Comparison of ENCODE assay signal across 18 cellular contexts in genomic region chr22:45769569-45770210, GRCh38.
DNase-seq lines count a peak whose midpoint lies in the region; ATAC-seq and TF ChIP-seq lines count a peak whose summit lies in the region.
"Had no signal": no experiment of that assay in that cellular context is flagged by ENCODE, and none has a peak within 500 bp of the region (broad histone marks: within the 10 kb centered on the region; RNA-seq: fewer than 3 reads in every experiment).

No MANE protein-coding gene starts in this region.

- DNase-seq in DMS79 treated with DMSO at 0.1 percent for 48 hours (lab: John Stamatoyannopoulos, UW) (peak; percentile 0), DMS79 (lab: John Stamatoyannopoulos, UW) (no peak), M059J (ENCODE audit: low read depth) (peak; percentile 25), GM20000 (ENCODE audit: low spot score) (no peak)
- no peak for DNase-seq in central memory CD8-positive, alpha-beta T cell (ENCODE audit: low spot score in 2 of 2)
- DNase-seq in activated naive CD4-positive, alpha-beta T cell (lab: John Stamatoyannopoulos, UW), result no peak
- DNase-seq: 8988T; activated gamma-delta T cell treated with Interleukin-2 at 50 U/mL for 16 hours; amniotic stem cell; C1 segment of cervical spinal cord; caudate nucleus; left colon; midbrain; NCI-H1436 treated with DMSO at 0.1 percent for 48 hours; stimulated activated CD4-positive, alpha-beta T cell treated with anti-CD3 and anti-CD28 coated beads, Interleukin-4, amount 100 ng/mL, for 24 hours had no signal

- H3K36me3 Mint-ChIP-seq in central memory CD8-positive, alpha-beta T cell (ENCODE audit: insufficient read depth), result peaks cover 6% of the 10 kb centered on the region
- H3K36me3 Mint-ChIP-seq in stimulated activated memory B cell treated with anti-CD40 and anti-IgM and Interleukin-4, amounts not matched to agents 10 μg/mL and 1 μg/mL and 100 μg/mL, for 72 hours, result peaks cover 48% of the 10 kb centered on the region

- no peak for TF ChIP-seq CTCF in GM20000 (IDR thresholded peaks at IDR 0.05; ENCODE audit: extremely low read depth, missing control alignments)

- H3K27me3 Mint-ChIP-seq in central memory CD8-positive, alpha-beta T cell, result no peaks in the 10 kb centered on the region
- no peaks in the 10 kb centered on the region for H3K27me3 Mint-ChIP-seq in stimulated activated memory B cell treated with anti-CD40 and anti-IgM and Interleukin-4, amounts not matched to agents 10 μg/mL and 1 μg/mL and 100 μg/mL, for 72 hours
- H3K27me3 Mint-ChIP-seq: activated CD4-positive, alpha-beta T cell treated with anti-CD3 and anti-CD28 coated beads, Interleukin-2, amount 10 ng/mL, durations not matched to agents 24 days and 14 days had no signal

- no peaks in the 10 kb centered on the region for H3K9me3 Mint-ChIP-seq in central memory CD8-positive, alpha-beta T cell
- H3K9me3 Mint-ChIP-seq in stimulated activated memory B cell treated with anti-CD40 and anti-IgM and Interleukin-4, amounts not matched to agents 10 μg/mL and 1 μg/mL and 100 μg/mL, for 72 hours, result peaks cover 4% of the 10 kb centered on the region
- H3K9me3 Mint-ChIP-seq: activated CD4-positive, alpha-beta T cell treated with anti-CD3 and anti-CD28 coated beads, Interleukin-2, amount 10 ng/mL, durations not matched to agents 24 days and 14 days had no signal

- H3K4me1 Mint-ChIP-seq in central memory CD8-positive, alpha-beta T cell, result peaks cover 28% of the 10 kb centered on the region
- peaks cover 41% of the 10 kb centered on the region for H3K4me1 Mint-ChIP-seq in stimulated activated memory B cell treated with anti-CD40 and anti-IgM and Interleukin-4, amounts not matched to agents 10 μg/mL and 1 μg/mL and 100 μg/mL, for 72 hours

- peak overlapping the region; percentile 4 for H3K27ac Mint-ChIP-seq in central memory CD8-positive, alpha-beta T cell (ENCODE audit: low read depth)
- peak overlapping the region; percentile 14 for H3K27ac Mint-ChIP-seq in stimulated activated memory B cell treated with anti-CD40 and anti-IgM and Interleukin-4, amounts not matched to agents 10 μg/mL and 1 μg/mL and 100 μg/mL, for 72 hours
- H3K27ac Mint-ChIP-seq: activated CD4-positive, alpha-beta T cell treated with anti-CD3 and anti-CD28 coated beads, Interleukin-2, amount 10 ng/mL, durations not matched to agents 24 days and 14 days had no signal

- H3K4me3 Mint-ChIP-seq in central memory CD8-positive, alpha-beta T cell, result no peak overlapping the region
- no peak overlapping the region for H3K4me3 Mint-ChIP-seq in stimulated activated memory B cell treated with anti-CD40 and anti-IgM and Interleukin-4, amounts not matched to agents 10 μg/mL and 1 μg/mL and 100 μg/mL, for 72 hours
- H3K4me3 Mint-ChIP-seq: activated CD4-positive, alpha-beta T cell treated with anti-CD3 and anti-CD28 coated beads, Interleukin-2, amount 10 ng/mL, durations not matched to agents 24 days and 14 days had no signal

- ATAC-seq in central memory CD8-positive, alpha-beta T cell (replicated peaks; ENCODE audit: extremely low read depth, poor library complexity, severe bottlenecking), result no peak
- no peak for ATAC-seq in stimulated activated memory B cell treated with anti-CD40 and anti-IgM and Interleukin-4, amounts not matched to agents 10 μg/mL and 1 μg/mL and 100 μg/mL, for 72 hours
- ATAC-seq in GM18867 (IDR thresholded peaks at IDR 0.05; ENCODE audit: unreplicated experiment), result no peak
- ATAC-seq: left colon had no signal

Comparison
In these comparisons a context has a peak if more than half of its experiments do, and no peak if none do; other contexts are left out.
1. DNase-seq: peak in DMS79 treated with DMSO at 0.1 percent for 48 hours (single experiment) and M059J (single experiment); none in DMS79 (single experiment), central memory CD8-positive, alpha-beta T cell (0 of 2), GM20000 (single experiment) and activated naive CD4-positive, alpha-beta T cell (0 of 4).